Comparison of ENCODE assay signal across 22 cellular contexts in genomic region chr16:48099455-48099854, GRCh38. TPM values are rescaled to one million over a fixed set of nuclear protein-coding genes. Genes with fewer than 3 reads are reported as not detected.
A peak's percentile ranks its signal among the peaks of the same experiment; 100 is the strongest.
DNase-seq lines count a peak whose midpoint lies in the region; ATAC-seq and TF ChIP-seq lines count a peak whose summit lies in the region.
"Had no signal": no experiment of that assay in that cellular context is flagged by ENCODE, and none has a peak within 500 bp of the region (broad histone marks: within the 10 kb centered on the region; RNA-seq: fewer than 3 reads in every experiment).

No MANE protein-coding gene starts in this region.

- no peak overlapping the region for H3K4me3 Mint-ChIP-seq in WTC11
- no peak overlapping the region for H3K4me3 Mint-ChIP-seq in activated T-helper 2 cell treated with anti-CD3 and anti-CD28 coated beads, Interferon-gamma antibody, Interleukin-2, Interleukin-4, amounts not matched to agents 10 μg/mL and 5 μg/mL and 100 μg/mL, durations not matched to agents 14 hours and 24 hours and 36 hours (ENCODE audit: low read depth)
- H3K4me3 Mint-ChIP-seq: activated naive CD8-positive, alpha-beta T cell; mesothelial cell of epicardium; nephron progenitor cell; stimulated activated naive CD8-positive, alpha-beta T cell treated with anti-CD3 and anti-CD28 coated beads, Interleukin-15, amount 100 ng/mL, for 72 hours; type B pancreatic cell had no signal

- TF ChIP-seq CTCF in WTC11 (IDR thresholded peaks at IDR 0.05) = no peak

- POLR2A ChIA-PET in HEK293T (lab: Yijun Ruan, JAX) (no interaction called here), WTC11 (lab: Charles Lee) (no interaction called here)

- intact Hi-C loops in left ventricle myocardium superior (cut with micrococcal nuclease) = no loop called here
- intact Hi-C loops in activated T-helper 2 cell treated with anti-CD3 and anti-CD28 coated beads, Interferon-gamma antibody, Interleukin-2, Interleukin-4, amounts not matched to agents 10 μg/mL and 5 μg/mL and 100 μg/mL, durations not matched to agents 14 hours and 24 hours and 36 hours (cut with micrococcal nuclease) = no loop called here

- no peaks in the 10 kb centered on the region for H3K36me3 Mint-ChIP-seq in WTC11
- no peaks in the 10 kb centered on the region for H3K36me3 Mint-ChIP-seq in activated T-helper 2 cell treated with anti-CD3 and anti-CD28 coated beads, Interferon-gamma antibody, Interleukin-2, Interleukin-4, amounts not matched to agents 10 μg/mL and 5 μg/mL and 100 μg/mL, durations not matched to agents 14 hours and 24 hours and 36 hours (ENCODE audit: low read depth)
- H3K36me3 Mint-ChIP-seq: activated naive CD8-positive, alpha-beta T cell; mesothelial cell of epicardium; type B pancreatic cell had no signal

- DNase-seq in EH (ENCODE audit: low read depth) (peak; percentile 40), HEK293T (ENCODE audit: extremely low spot score) (peak; percentile 31), WTC11 (ENCODE audit: low spot score) (peak; percentile 26), left ventricle myocardium superior (peak; percentile 46), COLO829 (ENCODE audit: low spot score) (no peak), NCI-H2029 treated with DMSO at 0.1 percent for 48 hours (lab: John Stamatoyannopoulos, UW) (no peak), NCI-H2081 treated with DMSO at 0.1 percent for 48 hours (lab: John Stamatoyannopoulos, UW) (no peak)
- no peak for DNase-seq in activated T-helper 2 cell treated with anti-CD3 and anti-CD28 coated beads, Interferon-gamma antibody, Interleukin-2, Interleukin-4, amounts not matched to agents 10 μg/mL and 5 μg/mL and 100 μg/mL, durations not matched to agents 14 hours and 24 hours and 36 hours (ENCODE audit: low spot score)
- DNase-seq: colonic mucosa; GF-D8; NCI-H1417; NCI-H2171; NCI-H526 treated with DMSO at 0.1 percent for 48 hours; nephron progenitor cell; OCI-M1; small intestine; stimulated activated CD4-positive, alpha-beta T cell treated with anti-CD3 and anti-CD28 coated beads, Interleukin-2, amount 100 ng/mL, for 48 hours; stimulated activated naive CD8-positive, alpha-beta T cell treated with anti-CD3 and anti-CD28 coated beads, Interleukin-15, amount 100 ng/mL, for 72 hours; T-helper 9 cell had no signal

- H3K27ac Mint-ChIP-seq in WTC11 = no peak overlapping the region
- H3K27ac Mint-ChIP-seq in activated T-helper 2 cell treated with anti-CD3 and anti-CD28 coated beads, Interferon-gamma antibody, Interleukin-2, Interleukin-4, amounts not matched to agents 10 μg/mL and 5 μg/mL and 100 μg/mL, durations not matched to agents 14 hours and 24 hours and 36 hours = no peak overlapping the region
- H3K27ac Mint-ChIP-seq: activated naive CD8-positive, alpha-beta T cell; mesothelial cell of epicardium; nephron progenitor cell; stimulated activated naive CD8-positive, alpha-beta T cell treated with anti-CD3 and anti-CD28 coated beads, Interleukin-15, amount 100 ng/mL, for 72 hours; type B pancreatic cell had no signal

- peaks cover 24% of the 10 kb centered on the region for H3K4me1 Mint-ChIP-seq in WTC11
- peaks cover 13% of the 10 kb centered on the region for H3K4me1 Mint-ChIP-seq in activated T-helper 2 cell treated with anti-CD3 and anti-CD28 coated beads, Interferon-gamma antibody, Interleukin-2, Interleukin-4, amounts not matched to agents 10 μg/mL and 5 μg/mL and 100 μg/mL, durations not matched to agents 14 hours and 24 hours and 36 hours (ENCODE audit: low read depth)
- H3K4me1 Mint-ChIP-seq: mesothelial cell of epicardium had no signal

- CTCF ChIA-PET in HEK293T (lab: Yijun Ruan, JAX) = no interaction called here
- CTCF ChIA-PET in WTC11 (lab: Charles Lee) = interaction anchor here (1.7 kb wide), 1 partner anchor 65 kb away, joined by 4 read pairs; no protein-coding TSS in a partner anchor

- peaks cover 15% of the 10 kb centered on the region for H3K9me3 Mint-ChIP-seq in WTC11
- H3K9me3 Mint-ChIP-seq in activated T-helper 2 cell treated with anti-CD3 and anti-CD28 coated beads, Interferon-gamma antibody, Interleukin-2, Interleukin-4, amounts not matched to agents 10 μg/mL and 5 μg/mL and 100 μg/mL, durations not matched to agents 14 hours and 24 hours and 36 hours = no peaks in the 10 kb centered on the region
- H3K9me3 Mint-ChIP-seq: mesothelial cell of epicardium; nephron progenitor cell; stimulated activated naive CD8-positive, alpha-beta T cell treated with anti-CD3 and anti-CD28 coated beads, Interleukin-15, amount 100 ng/mL, for 72 hours; type B pancreatic cell had no signal

- H3K27me3 Mint-ChIP-seq in WTC11 (ENCODE audit: low read depth) = no peaks in the 10 kb centered on the region
- peaks cover 12% of the 10 kb centered on the region for H3K27me3 Mint-ChIP-seq in activated T-helper 2 cell treated with anti-CD3 and anti-CD28 coated beads, Interferon-gamma antibody, Interleukin-2, Interleukin-4, amounts not matched to agents 10 μg/mL and 5 μg/mL and 100 μg/mL, durations not matched to agents 14 hours and 24 hours and 36 hours (ENCODE audit: low read depth)
- H3K27me3 Mint-ChIP-seq: activated naive CD8-positive, alpha-beta T cell had no signal

- ATAC-seq in WTC11 (peak; percentile 76), left ventricle myocardium superior (peak; percentile 76)
- ATAC-seq: stimulated activated naive CD8-positive, alpha-beta T cell treated with anti-CD3 and anti-CD28 coated beads, Interleukin-15, amount 100 ng/mL, for 72 hours had no signal

TF ChIP-seq in HEK293T, 16 proteins besides CTCF, POLR2A, EP300 and RAD21:
- TF ChIP-seq LEF1 (IDR thresholded peaks at IDR 0.05; ENCODE audit: borderline replicate concordance) (no peak), PKNOX1 (IDR thresholded peaks at IDR 0.05) (no peak), FOXM1 (IDR thresholded peaks at IDR 0.05; ENCODE audit: borderline replicate concordance) (no peak), FOXA1 (IDR thresholded peaks at IDR 0.05) (no peak), ELF4 (IDR thresholded peaks at IDR 0.05) (no peak), FOXK2 (IDR thresholded peaks at IDR 0.05) (no peak), TARDBP (IDR thresholded peaks at IDR 0.05) (no peak), CTBP1 (IDR thresholded peaks at IDR 0.05; ENCODE audit: borderline replicate concordance) (no peak), SP1 (IDR thresholded peaks at IDR 0.05) (no peak), ZNF384 (IDR thresholded peaks at IDR 0.05) (no peak), ARNT (IDR thresholded peaks at IDR 0.05) (no peak), BHLHE40 (IDR thresholded peaks at IDR 0.05; ENCODE audit: borderline replicate concordance) (no peak), HDGF (IDR thresholded peaks at IDR 0.05; ENCODE audit: borderline replicate concordance) (no peak), L3MBTL2 (conservative IDR thresholded peaks at IDR 0.05) (no peak), SUZ12 (IDR thresholded peaks at IDR 0.05) (no peak), NFRKB (IDR thresholded peaks at IDR 0.05) (no peak)
TF ChIP-seq in HEK293T: peak in this region for 0.

TF ChIP-seq in WTC11, 78 proteins besides CTCF, POLR2A, EP300 and RAD21 (continues in another document):
- TF ChIP-seq ELF4 (CRISPR knock-in tag; IDR thresholded peaks at IDR 0.05; ENCODE audit: low read depth) (no peak), USF1 (CRISPR knock-in tag; IDR thresholded peaks at IDR 0.05) (peak; percentile 92), KAT7 (CRISPR knock-in tag; IDR thresholded peaks at IDR 0.05; ENCODE audit: borderline replicate concordance) (no peak), PRDM15 (CRISPR knock-in tag; IDR thresholded peaks at IDR 0.05) (no peak), E2F5 (CRISPR knock-in tag; IDR thresholded peaks at IDR 0.05) (no peak)

RNA-seq across cellular contexts. Expression of gene ABCC12, which starts 56.3 kb away (rescaled TPM):
- not detected in 3 replicates for total RNA-seq in WTC11 (2021)
- total RNA-seq in left ventricle myocardium superior = not detected
- not detected in 2 replicates for total RNA-seq in activated T-helper 2 cell treated with anti-CD3 and anti-CD28 coated beads, Interferon-gamma antibody, Interleukin-2, Interleukin-4, amounts not matched to agents 10 μg/mL and 5 μg/mL and 100 μg/mL, durations not matched to agents 14 hours and 24 hours and 36 hours
- total RNA-seq: colonic mucosa, mesothelial cell of epicardium had no signal

Comparison
In these comparisons a context has a peak if more than half of its experiments do, and no peak if none do; other contexts are left out.
1. DNase-seq: peak in EH (single experiment), HEK293T (single experiment), WTC11 (single experiment) and left ventricle myocardium superior (single experiment); none in activated T-helper 2 cell treated with anti-CD3 and anti-CD28 coated beads, Interferon-gamma antibody, Interleukin-2, Interleukin-4, amounts not matched to agents 10 μg/mL and 5 μg/mL and 100 μg/mL, durations not matched to agents 14 hours and 24 hours and 36 hours (single experiment), COLO829 (single experiment), NCI-H2029 treated with DMSO at 0.1 percent for 48 hours (single experiment) and NCI-H2081 treated with DMSO at 0.1 percent for 48 hours (single experiment).